19 cellular contexts compared by ENCODE assay signal in the genomic region with DNA sequence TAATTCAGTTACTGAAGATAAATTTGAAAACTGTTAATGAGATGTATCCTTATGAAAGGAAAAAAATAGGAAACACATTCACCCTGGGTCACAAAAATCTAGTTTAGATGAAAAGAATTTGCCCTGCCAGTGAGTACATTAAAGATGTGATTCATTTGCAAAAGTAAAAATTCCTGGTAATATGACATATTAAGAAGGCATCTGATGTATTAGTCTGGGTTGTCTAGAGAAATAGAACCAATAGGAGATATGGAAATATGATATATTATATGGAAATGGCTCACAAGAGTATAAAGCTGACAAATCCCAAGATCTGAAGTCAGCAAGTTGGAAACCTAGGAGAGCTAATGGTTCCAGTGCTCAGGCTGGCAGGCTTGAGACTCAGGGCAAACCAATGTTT.
A peak's percentile ranks its signal among the peaks of the same experiment; 100 is the strongest.
DNase-seq lines count a peak whose midpoint lies in the region; ATAC-seq, FAIRE-seq and TF ChIP-seq lines count a peak whose summit lies in the region.
"Had no signal": no experiment of that assay in that cellular context is flagged by ENCODE, and none has a peak within 500 bp of the region (broad histone marks: within the 10 kb centered on the region; RNA-seq: fewer than 3 reads in every experiment).

No MANE protein-coding gene starts in this region.

- no peaks in the 10 kb centered on the region for H3K36me3 Mint-ChIP-seq in natural killer cell treated with Interleukin-12 subunit alpha and Interleukin-12 subunit beta and Interleukin-15 and Interleukin-18, amount 100 ng/mL, for 72 hours
- H3K36me3 Mint-ChIP-seq in natural killer cell, result no peaks in the 10 kb centered on the region
- peaks cover 7% of the 10 kb centered on the region for H3K36me3 Mint-ChIP-seq in astrocyte (ENCODE audit: low read depth, unreplicated experiment)
- peaks cover 14% of the 10 kb centered on the region for H3K36me3 Mint-ChIP-seq in stimulated activated memory B cell treated with anti-CD40 and anti-IgM and Interleukin-4, amounts not matched to agents 10 μg/mL and 1 μg/mL and 100 μg/mL, for 72 hours

- H2AK9ac ChIP-seq in IMR-90 (replicated peaks; ENCODE audit: low read depth, low read length, poor library complexity), result no peak overlapping the region

- TF ChIP-seq POLR2A in IMR-90 (IDR thresholded peaks at IDR 0.05; ENCODE audit: low read depth, low read length), result no peak

- no peak overlapping the region for H3K18ac ChIP-seq in IMR-90 (ENCODE audit: low read depth, low read length)

- H3K4me1 Mint-ChIP-seq in natural killer cell treated with Interleukin-12 subunit alpha and Interleukin-12 subunit beta and Interleukin-15 and Interleukin-18, amount 100 ng/mL, for 72 hours (ENCODE audit: low read depth in 2 of 2), result peaks cover 28 to 44% of the 10 kb centered on the region in 2 donors
- peaks cover 10 to 11% of the 10 kb centered on the region in 2 donors for H3K4me1 Mint-ChIP-seq in natural killer cell
- H3K4me1 Mint-ChIP-seq in astrocyte (ENCODE audit: low read depth, unreplicated experiment), result peaks cover 13% of the 10 kb centered on the region
- peaks cover 45% of the 10 kb centered on the region for H3K4me1 Mint-ChIP-seq in stimulated activated memory B cell treated with anti-CD40 and anti-IgM and Interleukin-4, amounts not matched to agents 10 μg/mL and 1 μg/mL and 100 μg/mL, for 72 hours

- H3K9me3 ChIP-seq in IMR-90 (ENCODE audit: control insufficient read depth, insufficient read depth, low read length) (no peaks in the 10 kb centered on the region), astrocyte (ENCODE audit: insufficient read depth, low read depth, low read length) (no peaks in the 10 kb centered on the region)
- H3K9me3 ChIP-seq: A549, HAP-1, SJCRH30 had no signal

- no peaks in the 10 kb centered on the region for H3K79me2 ChIP-seq in astrocyte (ENCODE audit: insufficient read depth, low read length)

- H3K9ac ChIP-seq in IMR-90 (ENCODE audit: low read depth, low read length), result no peak overlapping the region
- no peak overlapping the region for H3K9ac ChIP-seq in astrocyte (ENCODE audit: low read length)

- no peak overlapping the region; the same call in 1 of the 2 replicates for H2AK5ac ChIP-seq in IMR-90 (ENCODE audit: low read depth, low read length)

- H3K36me3 ChIP-seq in IMR-90 (ENCODE audit: control insufficient read depth, insufficient read depth, low read length) (no peaks in the 10 kb centered on the region), astrocyte (ENCODE audit: insufficient read depth, low read length) (no peaks in the 10 kb centered on the region)
- H3K36me3 ChIP-seq: HAP-1, SJCRH30 had no signal

- in situ Hi-C loops in IMR-90 (cut with MboI; ENCODE audit: low sequenced_read_pairs), result no loop called here

- DNase-seq in natural killer cell treated with Interleukin-12 subunit alpha and Interleukin-12 subunit beta and Interleukin-15 and Interleukin-18, amount 100 ng/mL, for 72 hours (ENCODE audit: low spot score), result no peak
- DNase-seq in natural killer cell, result no peak
- DNase-seq in IMR-90, result peak; percentile 13
- DNase-seq in astrocyte (ENCODE audit: low read depth), result peak; percentile 28
- DNase-seq: NCI-H1436, NCI-H2029 treated with DMSO at 0.1 percent for 48 hours, NCI-H2171 treated with DMSO at 0.1 percent for 48 hours, NCI-H748 treated with DMSO at 0.1 percent for 48 hours, OCI-M1, RPMI8226, SJCRH30 had no signal

- H3K4me3 ChIP-seq in IMR-90 (ENCODE audit: insufficient read depth, low read depth, low read length), result no peak overlapping the region
- no peak overlapping the region for H3K4me3 ChIP-seq in astrocyte (ENCODE audit: insufficient read depth, low read depth, low read length)
- H3K4me3 ChIP-seq: A549, HAP-1, K562, SJCRH30 had no signal

- H3K9me1 ChIP-seq in IMR-90 (ENCODE audit: insufficient read depth, low read length), result no peaks in the 10 kb centered on the region; the same call in 1 of the 2 replicates

- H2AFZ ChIP-seq in IMR-90 (replicated peaks; ENCODE audit: low read length, poor library complexity), result no peak overlapping the region
- no peak overlapping the region for H2AFZ ChIP-seq in astrocyte (ENCODE audit: low read depth, low read length)

- no peaks in the 10 kb centered on the region for H3K27me3 ChIP-seq in IMR-90 (ENCODE audit: control insufficient read depth, insufficient read depth, low read length)
- no peaks in the 10 kb centered on the region for H3K27me3 ChIP-seq in astrocyte (ENCODE audit: insufficient read depth, low read length)
- H3K27me3 ChIP-seq: SJCRH30 had no signal

- H4K20me1 ChIP-seq in IMR-90 (ENCODE audit: insufficient read depth, low read length), result no peaks in the 10 kb centered on the region
- H4K20me1 ChIP-seq in astrocyte (ENCODE audit: insufficient read depth, low read length), result no peaks in the 10 kb centered on the region

- H3K4me1 ChIP-seq in IMR-90 (ENCODE audit: control insufficient read depth, insufficient read depth, low read length) (peaks cover 2% of the 10 kb centered on the region; the same call in 1 of the 2 replicates), astrocyte (ENCODE audit: insufficient read depth, low read length) (peaks cover 7% of the 10 kb centered on the region)
- H3K4me1 ChIP-seq: A549, HAP-1 had no signal

- H3K9me3 Mint-ChIP-seq in natural killer cell treated with Interleukin-12 subunit alpha and Interleukin-12 subunit beta and Interleukin-15 and Interleukin-18, amount 100 ng/mL, for 72 hours, result no peaks in the 10 kb centered on the region
- H3K9me3 Mint-ChIP-seq in natural killer cell (no peaks in the 10 kb centered on the region), astrocyte (ENCODE audit: unreplicated experiment) (peaks cover 8% of the 10 kb centered on the region)
- H3K9me3 Mint-ChIP-seq in stimulated activated memory B cell treated with anti-CD40 and anti-IgM and Interleukin-4, amounts not matched to agents 10 μg/mL and 1 μg/mL and 100 μg/mL, for 72 hours, result peaks cover 10% of the 10 kb centered on the region

- H3K4ac ChIP-seq in IMR-90 (ENCODE audit: low read depth, low read length), result no peak overlapping the region

- H2BK20ac ChIP-seq in IMR-90 (ENCODE audit: low read depth, low read length), result no peak overlapping the region

- POLR2A ChIA-PET in IMR-90 (lab: Charles Lee; ENCODE audit: unreplicated experiment), result no interaction called here

- no peak overlapping the region for H4K91ac ChIP-seq in IMR-90 (ENCODE audit: insufficient read depth, low read depth, low read length)

- H4K8ac ChIP-seq in IMR-90 (ENCODE audit: low read depth in 2 of 2, low read length in 2 of 2), result no peak overlapping the region

- no peak overlapping the region for H2BK5ac ChIP-seq in IMR-90 (ENCODE audit: low read depth, low read length, poor library complexity, severe bottlenecking)

- no peak overlapping the region for H2BK120ac ChIP-seq in IMR-90 (ENCODE audit: low read depth, low read length)

- no peak overlapping the region for H3K14ac ChIP-seq in IMR-90 (replicated peaks; ENCODE audit: low read depth, low read length)

- no peak overlapping the region for H3K27ac ChIP-seq in IMR-90 (ENCODE audit: insufficient read depth, low read length)
- no peak overlapping the region for H3K27ac ChIP-seq in astrocyte (ENCODE audit: low read depth, low read length)
- H3K27ac ChIP-seq: A549, C4-2B, SJCRH30 had no signal

- dilution Hi-C loops in IMR-90 (cut with HindIII; ENCODE audit: low sequenced_read_pairs, unreplicated experiment), result no loop called here

- intact Hi-C loops in natural killer cell (cut with micrococcal nuclease) (no loop called here), IMR-90 (cut with micrococcal nuclease) (no loop called here)

- H3K4me2 ChIP-seq in IMR-90 (ENCODE audit: low read depth, low read length) (no peak overlapping the region), astrocyte (ENCODE audit: low read length) (no peak overlapping the region)
- H3K4me2 ChIP-seq: A549 had no signal

- no TSS peak for BruUV-seq in IMR-90 (replicated peaks; lab: Mats Ljungman, UMichigan)

- no peaks in the 10 kb centered on the region for H3K27me3 Mint-ChIP-seq in natural killer cell treated with Interleukin-12 subunit alpha and Interleukin-12 subunit beta and Interleukin-15 and Interleukin-18, amount 100 ng/mL, for 72 hours
- H3K27me3 Mint-ChIP-seq in natural killer cell (ENCODE audit: low read depth in 2 of 2) (no peaks in the 10 kb centered on the region), astrocyte (ENCODE audit: low read depth, unreplicated experiment) (no peaks in the 10 kb centered on the region)
- H3K27me3 Mint-ChIP-seq in stimulated activated memory B cell treated with anti-CD40 and anti-IgM and Interleukin-4, amounts not matched to agents 10 μg/mL and 1 μg/mL and 100 μg/mL, for 72 hours, result no peaks in the 10 kb centered on the region

- no peak for ATAC-seq in natural killer cell treated with Interleukin-12 subunit alpha and Interleukin-12 subunit beta and Interleukin-15 and Interleukin-18, amount 100 ng/mL, for 72 hours
- ATAC-seq in natural killer cell, result no peak
- ATAC-seq in IMR-90 (ENCODE audit: low read depth), result no peak
- ATAC-seq in stimulated activated memory B cell treated with anti-CD40 and anti-IgM and Interleukin-4, amounts not matched to agents 10 μg/mL and 1 μg/mL and 100 μg/mL, for 72 hours, result no peak
- ATAC-seq in HG02642 (IDR thresholded peaks at IDR 0.05; ENCODE audit: poor library complexity, unreplicated experiment), result no peak
- no peak for ATAC-seq in GM18870 (IDR thresholded peaks at IDR 0.05; ENCODE audit: unreplicated experiment)
- no peak for ATAC-seq in HG03108 (IDR thresholded peaks at IDR 0.05; ENCODE audit: unreplicated experiment)
- ATAC-seq: A549, K562 had no signal

- no peak for TF ChIP-seq RAD21 in IMR-90 (IDR thresholded peaks at IDR 0.05; ENCODE audit: low read length)

- H3K27ac Mint-ChIP-seq in natural killer cell treated with Interleukin-12 subunit alpha and Interleukin-12 subunit beta and Interleukin-15 and Interleukin-18, amount 100 ng/mL, for 72 hours, result peak overlapping the region; percentile 7 to 97
- H3K27ac Mint-ChIP-seq in natural killer cell, result no peak overlapping the region
- no peak overlapping the region for H3K27ac Mint-ChIP-seq in astrocyte (ENCODE audit: unreplicated experiment)
- peak overlapping the region; percentile 13 for H3K27ac Mint-ChIP-seq in stimulated activated memory B cell treated with anti-CD40 and anti-IgM and Interleukin-4, amounts not matched to agents 10 μg/mL and 1 μg/mL and 100 μg/mL, for 72 hours

- no peaks in the 10 kb centered on the region for H3K79me1 ChIP-seq in IMR-90 (ENCODE audit: low read depth in 1 of 2, low read length in 2 of 2)

- no peak overlapping the region for H4K5ac ChIP-seq in IMR-90 (ENCODE audit: low read depth, low read length)

- CTCF ChIA-PET in IMR-90 (lab: Yijun Ruan, JAX), result no interaction called here

- no peak overlapping the region for H3K23ac ChIP-seq in IMR-90 (ENCODE audit: low read depth, low read length)

- H2BK15ac ChIP-seq in IMR-90 (ENCODE audit: low read depth, low read length), result no peak overlapping the region

- H3K56ac ChIP-seq in IMR-90 (ENCODE audit: extremely low read depth, insufficient read depth, low read length), result no peak overlapping the region

- no peak for FAIRE-seq in astrocyte (lab: Jason Lieb, UNC)
- FAIRE-seq: A549, K562 had no signal

- H3K4me3 Mint-ChIP-seq in natural killer cell treated with Interleukin-12 subunit alpha and Interleukin-12 subunit beta and Interleukin-15 and Interleukin-18, amount 100 ng/mL, for 72 hours, result no peak overlapping the region
- no peak overlapping the region for H3K4me3 Mint-ChIP-seq in natural killer cell
- no peak overlapping the region for H3K4me3 Mint-ChIP-seq in astrocyte (ENCODE audit: unreplicated experiment)
- no peak overlapping the region for H3K4me3 Mint-ChIP-seq in stimulated activated memory B cell treated with anti-CD40 and anti-IgM and Interleukin-4, amounts not matched to agents 10 μg/mL and 1 μg/mL and 100 μg/mL, for 72 hours

- TF ChIP-seq CTCF in natural killer cell (IDR thresholded peaks at IDR 0.05), result no peak
- no peak for TF ChIP-seq CTCF in IMR-90 (conservative IDR thresholded peaks at IDR 0.05; ENCODE audit: low read depth, low read length)
- TF ChIP-seq CTCF in astrocyte (IDR thresholded peaks at IDR 0.05; ENCODE audit: insufficient read depth, low read depth, low read length), result no peak

Comparison
In these comparisons a context has a peak if more than half of its experiments do, and no peak if none do; other contexts are left out.
1. H3K27ac Mint-ChIP-seq: peak in natural killer cell treated with Interleukin-12 subunit alpha and Interleukin-12 subunit beta and Interleukin-15 and Interleukin-18, amount 100 ng/mL, for 72 hours (2 of 2) and stimulated activated memory B cell treated with anti-CD40 and anti-IgM and Interleukin-4, amounts not matched to agents 10 μg/mL and 1 μg/mL and 100 μg/mL, for 72 hours (single experiment); none in natural killer cell (0 of 2) and astrocyte (single experiment).
2. DNase-seq: peak in IMR-90 (single experiment) and astrocyte (single experiment); none in natural killer cell treated with Interleukin-12 subunit alpha and Interleukin-12 subunit beta and Interleukin-15 and Interleukin-18, amount 100 ng/mL, for 72 hours (single experiment) and natural killer cell (single experiment).